In the genomic region with DNA sequence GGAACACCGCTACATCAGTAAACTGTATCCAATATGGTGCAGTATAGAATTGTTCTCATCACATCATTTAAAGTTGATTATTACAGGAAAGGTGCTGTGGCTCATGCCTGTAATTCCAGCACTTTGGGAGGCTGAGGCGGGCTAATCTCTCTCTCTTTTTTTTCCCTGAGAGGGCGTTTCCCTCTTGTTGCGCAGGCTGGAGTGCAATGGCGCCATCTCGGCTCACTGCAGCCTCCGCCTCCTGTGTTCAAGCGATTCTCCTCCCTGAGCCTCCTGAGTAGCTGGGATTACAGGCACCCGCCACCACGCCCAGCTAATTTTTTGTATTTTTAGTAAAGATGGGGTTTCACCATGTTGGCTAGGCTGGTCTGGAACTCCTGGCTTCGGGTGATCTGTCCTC, we compare ENCODE assay signal across 10 cellular contexts. TPM values are rescaled to one million over a fixed set of nuclear protein-coding genes. Genes with fewer than 3 reads are reported as not detected.
DNase-seq lines count a peak whose midpoint lies in the region; ATAC-seq, FAIRE-seq and TF ChIP-seq lines count a peak whose summit lies in the region.
"Not testable (repeated sequence)": the region's sequence is repeated elsewhere in the genome, so short reads cannot be mapped to it uniquely, and the experiment has no call there.
"Had no signal": no experiment of that assay in that cellular context is flagged by ENCODE, and none has a peak within 500 bp of the region (broad histone marks: within the 10 kb centered on the region; RNA-seq: fewer than 3 reads in every experiment).

No MANE protein-coding gene starts in this region.

- not testable (repeated sequence) for FAIRE-seq in keratinocyte (lab: Jason Lieb, UNC)

- intact Hi-C loops in CD8-positive, alpha-beta T cell (cut with DNase I, micrococcal nuclease), result loop anchor here in 1 of 2 experiments (2.0 to 10.0 kb wide), 2 partner anchors 462 to 922 kb away; partner anchors contain the start of gene TRIM36
- intact Hi-C loops in activated T-helper 2 cell treated with anti-CD3 and anti-CD28 coated beads, Interferon-gamma antibody, Interleukin-2, Interleukin-4, amounts not matched to agents 10 μg/mL and 5 μg/mL and 100 μg/mL, durations not matched to agents 14 hours and 24 hours and 36 hours (cut with micrococcal nuclease), result loop anchor here (5.0 to 10.0 kb wide), 2 partner anchors 544 to 792 kb away; partner anchors contain the start of genes CCDC112 and FEM1C
- intact Hi-C loops in vagina (cut with DNase I), result not testable (repeated sequence)

- not testable (repeated sequence) for H3K9me1 ChIP-seq in keratinocyte (ENCODE audit: control insufficient read depth, extremely low read depth, insufficient read depth, low read length)

- H3K9me3 ChIP-seq in CD8-positive, alpha-beta T cell (ENCODE audit: low read length); keratinocyte (ENCODE audit: control insufficient read depth, low read depth, low read length); neuron (ENCODE audit: low read length); vagina: not testable (repeated sequence)

- H3K4me3 ChIP-seq in CD8-positive, alpha-beta T cell (ENCODE audit: low read depth, low read length), result not testable (repeated sequence)
- peak overlapping the region; percentile 80; the same call in 1 of the 2 replicates for H3K4me3 ChIP-seq in Jurkat, Clone E6-1 (ENCODE audit: low read length)
- H3K4me3 ChIP-seq in coronary artery (peak overlapping the region; percentile 87), keratinocyte (ENCODE audit: control insufficient read depth in 2 of 3, extremely low read depth in 1 of 3, insufficient read depth in 2 of 3, low read depth in 1 of 3, low read length in 3 of 3) (peak overlapping the region in 1 of 3 experiments; percentile 91), neuron (ENCODE audit: low read length) (peak overlapping the region; percentile 56), vagina (peak overlapping the region; percentile 81 to 95)

- H3K27ac ChIP-seq in CD8-positive, alpha-beta T cell (ENCODE audit: low read depth, low read length); coronary artery; keratinocyte (ENCODE audit: control insufficient read depth, insufficient read depth, low read length); vagina: not testable (repeated sequence)

- POLR2A ChIA-PET in CD8-positive, alpha-beta T cell (lab: Charles Lee), result interaction anchor here (2.2 kb wide), 1 partner anchor 244 kb away, joined by 13 read pairs; the partner anchor contains the start of genes AP3S1 and ATG12

- H3K9ac ChIP-seq in keratinocyte (ENCODE audit: control insufficient read depth, extremely low read depth, insufficient read depth, low read length), result not testable (repeated sequence)

- ATAC-seq in CD8-positive, alpha-beta T cell, result not testable (repeated sequence)

- H3K27me3 Mint-ChIP-seq in CD8-positive, alpha-beta T cell (ENCODE audit: low read depth); T-helper 1 cell treated with Interleukin-12 subunit alpha and Interleukin-12 subunit beta and Interleukin-4 antibody, amounts not matched to agents 30 μg/mL and 1 μg/mL, for 36 hours (ENCODE audit: low read depth); activated T-helper 2 cell treated with anti-CD3 and anti-CD28 coated beads, Interferon-gamma antibody, Interleukin-2, Interleukin-4, amounts not matched to agents 10 μg/mL and 5 μg/mL and 100 μg/mL, durations not matched to agents 14 hours and 24 hours and 36 hours (ENCODE audit: low read depth): not testable (repeated sequence)

- dilution Hi-C loops in keratinocyte (cut with MboI; ENCODE audit: extremely low pct_ligation_motif_present, low sequenced_read_pairs), result not testable (repeated sequence)

- not testable (repeated sequence) for DNase-seq in CD8-positive, alpha-beta T cell; Jurkat, Clone E6-1 (ENCODE audit: low read depth, low spot score); activated T-helper 2 cell treated with anti-CD3 and anti-CD28 coated beads, Interferon-gamma antibody, Interleukin-2, Interleukin-4, amounts not matched to agents 10 μg/mL and 5 μg/mL and 100 μg/mL, durations not matched to agents 14 hours and 24 hours and 36 hours (ENCODE audit: low spot score); coronary artery (ENCODE audit: low spot score); keratinocyte (ENCODE audit: low read depth, low spot score); vagina (ENCODE audit: extremely low spot score in 2 of 2)

- peaks cover 22% of the 10 kb centered on the region for H3K79me2 ChIP-seq in keratinocyte (ENCODE audit: control insufficient read depth, insufficient read depth, low read length)

- H3K27ac Mint-ChIP-seq in CD8-positive, alpha-beta T cell, result peak overlapping the region; percentile 96
- peak overlapping the region; percentile 67 for H3K27ac Mint-ChIP-seq in T-helper 1 cell treated with Interleukin-12 subunit alpha and Interleukin-12 subunit beta and Interleukin-4 antibody, amounts not matched to agents 30 μg/mL and 1 μg/mL, for 36 hours
- H3K27ac Mint-ChIP-seq in activated T-helper 2 cell treated with anti-CD3 and anti-CD28 coated beads, Interferon-gamma antibody, Interleukin-2, Interleukin-4, amounts not matched to agents 10 μg/mL and 5 μg/mL and 100 μg/mL, durations not matched to agents 14 hours and 24 hours and 36 hours, result not testable (repeated sequence)

- H3K4me1 Mint-ChIP-seq in CD8-positive, alpha-beta T cell (ENCODE audit: low read depth), result peaks cover 60% of the 10 kb centered on the region
- H3K4me1 Mint-ChIP-seq in T-helper 1 cell treated with Interleukin-12 subunit alpha and Interleukin-12 subunit beta and Interleukin-4 antibody, amounts not matched to agents 30 μg/mL and 1 μg/mL, for 36 hours (ENCODE audit: low read depth), result peaks cover 21% of the 10 kb centered on the region
- H3K4me1 Mint-ChIP-seq in activated T-helper 2 cell treated with anti-CD3 and anti-CD28 coated beads, Interferon-gamma antibody, Interleukin-2, Interleukin-4, amounts not matched to agents 10 μg/mL and 5 μg/mL and 100 μg/mL, durations not matched to agents 14 hours and 24 hours and 36 hours (ENCODE audit: low read depth), result peaks cover 32% of the 10 kb centered on the region

- not testable (repeated sequence) for TF ChIP-seq POLR2A in vagina (IDR thresholded peaks at IDR 0.05)

- CTCF ChIA-PET in CD8-positive, alpha-beta T cell (lab: Charles Lee), result not testable (repeated sequence)

- TF ChIP-seq CTCF in CD8-positive, alpha-beta T cell (IDR thresholded peaks at IDR 0.05); coronary artery (IDR thresholded peaks at IDR 0.05); keratinocyte (optimal IDR thresholded peaks at IDR 0.05 in 1 of 3, IDR thresholded peaks at IDR 0.05 in 1 of 3, conservative IDR thresholded peaks at IDR 0.05 in 1 of 3; ENCODE audit: extremely low read depth in 1 of 3, insufficient read depth in 2 of 3, low read length in 3 of 3); vagina (IDR thresholded peaks at IDR 0.05): not testable (repeated sequence)

- not testable (repeated sequence) for H3K36me3 ChIP-seq in CD8-positive, alpha-beta T cell (ENCODE audit: insufficient read depth, low read length); keratinocyte (ENCODE audit: control insufficient read depth in 2 of 2, extremely low read depth in 1 of 2, insufficient read depth in 2 of 2, low read length in 2 of 2); neuron (ENCODE audit: insufficient read depth, low read length); vagina

- H3K4me3 Mint-ChIP-seq in CD8-positive, alpha-beta T cell, result peak overlapping the region; percentile 66
- peak overlapping the region; percentile 70 for H3K4me3 Mint-ChIP-seq in T-helper 1 cell treated with Interleukin-12 subunit alpha and Interleukin-12 subunit beta and Interleukin-4 antibody, amounts not matched to agents 30 μg/mL and 1 μg/mL, for 36 hours
- H3K4me3 Mint-ChIP-seq in activated T-helper 2 cell treated with anti-CD3 and anti-CD28 coated beads, Interferon-gamma antibody, Interleukin-2, Interleukin-4, amounts not matched to agents 10 μg/mL and 5 μg/mL and 100 μg/mL, durations not matched to agents 14 hours and 24 hours and 36 hours (ENCODE audit: low read depth), result peak overlapping the region; percentile 76

- not testable (repeated sequence) for H4K20me1 ChIP-seq in keratinocyte (ENCODE audit: control insufficient read depth, extremely low read depth, insufficient read depth, low read length)

- H2AFZ ChIP-seq in keratinocyte (ENCODE audit: control insufficient read depth, low read length); neuron (ENCODE audit: low read depth, low read length): not testable (repeated sequence)

- H3K4me1 ChIP-seq in CD8-positive, alpha-beta T cell (ENCODE audit: insufficient read depth, low read length), result peaks cover 18% of the 10 kb centered on the region
- H3K4me1 ChIP-seq in keratinocyte (ENCODE audit: control insufficient read depth, extremely low read depth, insufficient read depth, low read length) (peaks cover 11% of the 10 kb centered on the region), neuron (ENCODE audit: insufficient read depth, low read length) (peaks cover 15% of the 10 kb centered on the region), vagina (peaks cover 31% of the 10 kb centered on the region)

- not testable (repeated sequence) for H3K9me3 Mint-ChIP-seq in CD8-positive, alpha-beta T cell; T-helper 1 cell treated with Interleukin-12 subunit alpha and Interleukin-12 subunit beta and Interleukin-4 antibody, amounts not matched to agents 30 μg/mL and 1 μg/mL, for 36 hours; activated T-helper 2 cell treated with anti-CD3 and anti-CD28 coated beads, Interferon-gamma antibody, Interleukin-2, Interleukin-4, amounts not matched to agents 10 μg/mL and 5 μg/mL and 100 μg/mL, durations not matched to agents 14 hours and 24 hours and 36 hours

- peak overlapping the region; percentile 98 for H3K4me2 ChIP-seq in keratinocyte (ENCODE audit: control insufficient read depth, extremely low read depth, insufficient read depth, low read depth, low read length)

- H3K36me3 Mint-ChIP-seq in CD8-positive, alpha-beta T cell, result peaks cover 42% of the 10 kb centered on the region
- H3K36me3 Mint-ChIP-seq in T-helper 1 cell treated with Interleukin-12 subunit alpha and Interleukin-12 subunit beta and Interleukin-4 antibody, amounts not matched to agents 30 μg/mL and 1 μg/mL, for 36 hours (ENCODE audit: low read depth), result peaks cover 26% of the 10 kb centered on the region
- peaks cover 40% of the 10 kb centered on the region for H3K36me3 Mint-ChIP-seq in activated T-helper 2 cell treated with anti-CD3 and anti-CD28 coated beads, Interferon-gamma antibody, Interleukin-2, Interleukin-4, amounts not matched to agents 10 μg/mL and 5 μg/mL and 100 μg/mL, durations not matched to agents 14 hours and 24 hours and 36 hours (ENCODE audit: low read depth)

- H3K27me3 ChIP-seq in CD8-positive, alpha-beta T cell (ENCODE audit: insufficient read depth, low read length); keratinocyte (ENCODE audit: control insufficient read depth, extremely low read depth, insufficient read depth, low read length); neuron (ENCODE audit: insufficient read depth, low read length); vagina: not testable (repeated sequence)

RNA-seq across cellular contexts. Expression of gene COMMD10, which starts 1.5 kb away (rescaled TPM):
- total RNA-seq in CD8-positive, alpha-beta T cell, result 10 to 100 TPM; 18.0 to 18.8 TPM
- polyA plus RNA-seq in Jurkat, Clone E6-1 (2012; ENCODE audit: insufficient read depth, insufficient read length), result 38.4 TPM
- total RNA-seq in activated T-helper 2 cell treated with anti-CD3 and anti-CD28 coated beads, Interferon-gamma antibody, Interleukin-2, Interleukin-4, amounts not matched to agents 10 μg/mL and 5 μg/mL and 100 μg/mL, durations not matched to agents 14 hours and 24 hours and 36 hours, result 23.6 and 26.1 TPM in 2 replicates
- polyA plus RNA-seq in keratinocyte, result 13.2 to 22.3 TPM (median 15.6 TPM) in 3 replicates
- 19.8 TPM for polyA plus RNA-seq in keratinocyte (2011; ENCODE audit: low read depth)
- 10.6 and 21.0 TPM in 2 replicates for polyA plus RNA-seq in keratinocyte (2011; cell fraction: cytosol; rRNA removed)
- polyA plus RNA-seq in keratinocyte (2011; cell fraction: nucleus; rRNA removed), result 9.6 and 11.9 TPM in 2 replicates
- polyA plus RNA-seq in keratinocyte (2012; ENCODE audit: low replicate concordance), result 15.9 and 23.3 TPM in 2 replicates
- polyA minus RNA-seq in keratinocyte, result 1.5 to 16.3 TPM (median 5.2 TPM) in 3 replicates
- 9.4 TPM for polyA minus RNA-seq in keratinocyte (2011; cell fraction: cytosol; rRNA and poly(A)+ RNA removed)
- polyA minus RNA-seq in keratinocyte (2011; cell fraction: nucleus; rRNA and poly(A)+ RNA removed), result 11.4 and 18.8 TPM in 2 replicates
- total RNA-seq in vagina, result 22.6 TPM

RNA-seq across cellular contexts. Expression of gene ARL14EPL, which starts 54.0 kb away (rescaled TPM):
- 1 to 10 TPM in 1 of 2 experiments, under 1 TPM in 1; 0.44 to 1.0 TPM for total RNA-seq in CD8-positive, alpha-beta T cell
- polyA plus RNA-seq in Jurkat, Clone E6-1 (2012; ENCODE audit: insufficient read depth, insufficient read length), result not detected
- not detected in 2 replicates for total RNA-seq in activated T-helper 2 cell treated with anti-CD3 and anti-CD28 coated beads, Interferon-gamma antibody, Interleukin-2, Interleukin-4, amounts not matched to agents 10 μg/mL and 5 μg/mL and 100 μg/mL, durations not matched to agents 14 hours and 24 hours and 36 hours
- not detected in 3 replicates for polyA plus RNA-seq in keratinocyte
- not detected for polyA plus RNA-seq in keratinocyte (2011; ENCODE audit: low read depth)
- not detected in 2 replicates for polyA plus RNA-seq in keratinocyte (2011; cell fraction: cytosol; rRNA removed)
- not detected in 2 replicates for polyA plus RNA-seq in keratinocyte (2011; cell fraction: nucleus; rRNA removed)
- polyA plus RNA-seq in keratinocyte (2012; ENCODE audit: low replicate concordance), result not detected in 2 replicates
- polyA minus RNA-seq in keratinocyte, result not detected in 3 replicates
- polyA minus RNA-seq in keratinocyte (2011; cell fraction: cytosol; rRNA and poly(A)+ RNA removed), result not detected
- polyA minus RNA-seq in keratinocyte (2011; cell fraction: nucleus; rRNA and poly(A)+ RNA removed), result not detected in 2 replicates
- not detected for total RNA-seq in vagina
- total RNA-seq: left ventricle myocardium superior had no signal
- polyA plus RNA-seq: aorta had no signal
